ENCODE assay signal across 23 cellular contexts in genomic region chr1:247291161-247291560, GRCh38. TPM values are rescaled to one million over a fixed set of nuclear protein-coding genes. Genes with fewer than 3 reads are reported as not detected.
DNase-seq lines count a peak whose midpoint lies in the region; ATAC-seq, FAIRE-seq and TF ChIP-seq lines count a peak whose summit lies in the region.
"Had no signal": no experiment of that assay in that cellular context is flagged by ENCODE, and none has a peak within 500 bp of the region (broad histone marks: within the 10 kb centered on the region; RNA-seq: fewer than 3 reads in every experiment).

No MANE protein-coding gene starts in this region.

- no peak overlapping the region for H2AFZ ChIP-seq in H1 (ENCODE audit: low read length)
- no peak overlapping the region for H2AFZ ChIP-seq in mesenchymal stem cell (ENCODE audit: low read depth, low read length)
- H2AFZ ChIP-seq: GM23338 had no signal

- peaks cover 7 to 19% of the 10 kb centered on the region in 2 donors for H3K9me3 Mint-ChIP-seq in effector memory CD8-positive, alpha-beta T cell

- H4K91ac ChIP-seq in H1 (replicated peaks; ENCODE audit: insufficient read length, low read length) (no peak overlapping the region), mesenchymal stem cell (ENCODE audit: low read length) (no peak overlapping the region)

- ATAC-seq in effector memory CD8-positive, alpha-beta T cell (replicated peaks): no peak
- ATAC-seq: GM12878 had no signal

- H2BK120ac ChIP-seq in H1 (replicated peaks; ENCODE audit: low read depth, low read length) (no peak overlapping the region), mesenchymal stem cell (ENCODE audit: low read depth, low read length) (no peak overlapping the region)

- H2AK5ac ChIP-seq in H1 (ENCODE audit: low read depth, low read length) (no peak overlapping the region), mesenchymal stem cell (ENCODE audit: low read length, severe bottlenecking) (peak overlapping the region; percentile 26)

- no peak overlapping the region for H3K4me3 Mint-ChIP-seq in effector memory CD8-positive, alpha-beta T cell
- H3K4me3 Mint-ChIP-seq: CD4-positive, alpha-beta memory T cell; GM23338 had no signal

- POLR2A ChIA-PET in H1 (lab: Charles Lee; ENCODE audit: partially characterized antibody): no interaction called here

- H4K8ac ChIP-seq in H1 (ENCODE audit: extremely low read depth, insufficient read depth, low read length): no peak overlapping the region
- H4K8ac ChIP-seq in mesenchymal stem cell (ENCODE audit: low read length): no peak overlapping the region

- peak; percentile 10 for DNase-seq in H7
- DNase-seq in H1 (ENCODE audit: low read depth in 1 of 2, low spot score in 2 of 2): no peak
- no peak for DNase-seq in mesenchymal stem cell
- DNase-seq in testis: peak; percentile 12
- DNase-seq in effector memory CD8-positive, alpha-beta T cell: no peak
- no peak for DNase-seq in GM03348 (ENCODE audit: low spot score)
- DNase-seq in GDM1 (lab: John Stamatoyannopoulos, UW): no peak
- DNase-seq: C1 segment of cervical spinal cord; Calu3; CD4-positive, alpha-beta memory T cell; COR-L47; DMS53; DMS79 treated with DMSO at 0.1 percent for 48 hours; HCEC 1CT had no signal

- H3K4me2 ChIP-seq in H1 (ENCODE audit: insufficient read depth in 1 of 2, low read depth in 2 of 2, low read length in 2 of 2) (no peak overlapping the region), mesenchymal stem cell (ENCODE audit: low read length, poor library complexity, severe bottlenecking) (no peak overlapping the region)
- H3K4me2 ChIP-seq: GM23338 had no signal

- no peak for TF ChIP-seq EP300 in H1 (IDR thresholded peaks at IDR 0.05; ENCODE audit: borderline replicate concordance in 1 of 2, low read depth in 2 of 2, low read length in 2 of 2)

- H3K36me3 ChIP-seq in H7 (replicated peaks; ENCODE audit: control insufficient read depth, insufficient read depth, low read length) (no peaks in the 10 kb centered on the region), H1 (ENCODE audit: control insufficient read depth in 2 of 4, insufficient read depth in 4 of 4, low read length in 3 of 4) (no peaks in the 10 kb centered on the region), mesenchymal stem cell (ENCODE audit: control insufficient read depth in 1 of 2, insufficient read depth in 2 of 2, low read depth in 1 of 2, low read length in 2 of 2) (peaks cover 0 to 6% of the 10 kb centered on the region in 2 experiments), testis (ENCODE audit: low read depth, missing control alignments) (no peaks in the 10 kb centered on the region)

- no peak overlapping the region for H3K9ac ChIP-seq in H1 (replicated peaks in 1 of 4; ENCODE audit: extremely low read depth in 1 of 4, low read depth in 3 of 4, low read length in 3 of 4)
- no peak overlapping the region for H3K9ac ChIP-seq in mesenchymal stem cell (ENCODE audit: low read length)

- H3K4me3 ChIP-seq in H7 (ENCODE audit: insufficient read depth, low read depth, low read length) (no peak overlapping the region), H1 (ENCODE audit: extremely low read depth in 1 of 4, insufficient read depth in 2 of 4, low read depth in 3 of 4, low read length in 4 of 4) (no peak overlapping the region), mesenchymal stem cell (ENCODE audit: insufficient read depth in 1 of 2, low read depth in 1 of 2, low read length in 2 of 2) (no peak overlapping the region), testis (peak overlapping the region in 1 of 2 donors; percentile 35)
- H3K4me3 ChIP-seq: GM12878, GM23338 had no signal

- no peak for FAIRE-seq in H1 (lab: Jason Lieb, UNC)
- FAIRE-seq: GM12878, GM19239, H54 had no signal

- CTCF ChIA-PET in H1 (lab: Charles Lee; ENCODE audit: partially characterized antibody): interaction anchor here (1.4 kb wide), 1 partner anchor 9 kb away, joined by 3 read pairs; no protein-coding TSS in a partner anchor

- H3K27me3 ChIP-seq in H7 (ENCODE audit: control insufficient read depth, insufficient read depth, low read length) (no peaks in the 10 kb centered on the region), H1 (replicated peaks in 1 of 4; ENCODE audit: control insufficient read depth in 3 of 4, extremely low read depth in 1 of 4, insufficient read depth in 3 of 4, low read length in 3 of 4) (no peaks in the 10 kb centered on the region), mesenchymal stem cell (ENCODE audit: control insufficient read depth in 1 of 2, insufficient read depth in 1 of 2, low read length in 2 of 2) (no peaks in the 10 kb centered on the region), testis (no peaks in the 10 kb centered on the region)

- H3K56ac ChIP-seq in H1 (replicated peaks; ENCODE audit: insufficient read length, low read depth, low read length): no peak overlapping the region

- 0 out of 2 replicates have a peak overlapping the region, but pooled peaks have one; percentile 87 for H2BK12ac ChIP-seq in H1 (ENCODE audit: low read depth, low read length)
- no peak overlapping the region for H2BK12ac ChIP-seq in mesenchymal stem cell (ENCODE audit: low read length in 2 of 2)

- H3K18ac ChIP-seq in H1 (ENCODE audit: extremely low read depth, low read length) (no peak overlapping the region; the same call in 1 of the 2 replicates), mesenchymal stem cell (ENCODE audit: low read depth in 1 of 2, low read length in 2 of 2) (no peak overlapping the region)

- H3K36me3 Mint-ChIP-seq in effector memory CD8-positive, alpha-beta T cell (ENCODE audit: insufficient read depth): no peaks in the 10 kb centered on the region
- H3K36me3 Mint-ChIP-seq: CD4-positive, alpha-beta memory T cell had no signal

- H3K23ac ChIP-seq in H1 (ENCODE audit: insufficient read length): no peak overlapping the region
- H3K23ac ChIP-seq in mesenchymal stem cell (ENCODE audit: low read length in 2 of 2): no peak overlapping the region

- peaks cover 0 to 6% of the 10 kb centered on the region in 2 donors for H3K27me3 Mint-ChIP-seq in effector memory CD8-positive, alpha-beta T cell

- peaks cover 0 to 1% of the 10 kb centered on the region in 2 donors for H3K4me1 Mint-ChIP-seq in effector memory CD8-positive, alpha-beta T cell (ENCODE audit: low read depth in 2 of 2)

- H4K20me1 ChIP-seq in H1 (replicated peaks in 1 of 2; ENCODE audit: control insufficient read depth in 1 of 2, insufficient read depth in 2 of 2, low read length in 2 of 2): no peaks in the 10 kb centered on the region

- no peak for TF ChIP-seq CTCF in H1 (IDR thresholded peaks at IDR 0.05; ENCODE audit: control extremely low read depth in 1 of 3, insufficient read depth in 1 of 3, low read depth in 1 of 3, low read length in 3 of 3)
- no peak for TF ChIP-seq CTCF in testis (IDR thresholded peaks at IDR 0.05)

- no peaks in the 10 kb centered on the region; a peak in 1 of 4 replicates for H3K9me3 ChIP-seq in H1 (ENCODE audit: insufficient read depth in 2 of 2, low read depth in 1 of 2, low read length in 1 of 2)
- H3K9me3 ChIP-seq in mesenchymal stem cell (ENCODE audit: control insufficient read depth, low read length): no peaks in the 10 kb centered on the region
- H3K9me3 ChIP-seq in testis: no peaks in the 10 kb centered on the region

- no peak overlapping the region for H2BK20ac ChIP-seq in H1 (ENCODE audit: low read length)

- WGBS in H1 (ENCODE audit: extremely low coverage in 1 of 2, insufficient coverage in 1 of 2, insufficient read length in 1 of 2, insufficient replicate concordance in 2 of 2, low coverage in 1 of 2, low lambda C conversion rate in 2 of 2, missing lambda C conversion rate in 1 of 2), 2 experiments: 97% methylated on average over 9 of the region's 9 CpGs; no CpG with 5 or more reads in 1 of the 2 experiments
- WGBS in mesenchymal stem cell: 97% methylated on average over 9 of the region's 9 CpGs
- WGBS in testis, 2 donors: 49 to 86% methylated on average over 9 of the region's 9 CpGs

- TF ChIP-seq RAD21 in H1 (IDR thresholded peaks at IDR 0.05 in 1 of 2, conservative IDR thresholded peaks at IDR 0.05 in 1 of 2; ENCODE audit: low read depth in 2 of 2, low read length in 2 of 2): no peak

- H3K14ac ChIP-seq in H1 (ENCODE audit: insufficient read length) (no peak overlapping the region), mesenchymal stem cell (ENCODE audit: low read length in 2 of 2) (no peak overlapping the region)

- TF ChIP-seq POLR2A in H1 (IDR thresholded peaks at IDR 0.05; ENCODE audit: control extremely low read depth in 1 of 2, low read depth in 2 of 2, low read length in 2 of 2) (no peak), testis (IDR thresholded peaks at IDR 0.05) (no peak)

- H3K4ac ChIP-seq in H1 (replicated peaks; ENCODE audit: insufficient read length, low read depth, low read length): no peak overlapping the region
- H3K4ac ChIP-seq in mesenchymal stem cell (ENCODE audit: low read depth in 1 of 2, low read length in 2 of 2): no peak overlapping the region

- H3K27ac ChIP-seq in H1 (ENCODE audit: low read depth, low read length): no peak overlapping the region
- H3K27ac ChIP-seq in mesenchymal stem cell (ENCODE audit: low read length, poor library complexity, severe bottlenecking): no peak overlapping the region
- H3K27ac ChIP-seq in testis: no peak overlapping the region

- peak overlapping the region; percentile 35; the same call in 1 of the 2 replicates for H2BK5ac ChIP-seq in H1 (ENCODE audit: low read depth, low read length)
- H2BK5ac ChIP-seq in mesenchymal stem cell (ENCODE audit: low read depth, low read length, poor library complexity, severe bottlenecking): no peak overlapping the region

- peaks cover 2% of the 10 kb centered on the region; the same call in 1 of the 2 replicates for H3K79me1 ChIP-seq in H1 (ENCODE audit: low read depth, low read length)
- H3K79me1 ChIP-seq in mesenchymal stem cell (replicated peaks; ENCODE audit: low read length, poor library complexity, severe bottlenecking): peaks cover 2% of the 10 kb centered on the region

- intact Hi-C loops in testis (cut with DNase I; ENCODE audit: low total_unique reads): no loop called here

- no peaks in the 10 kb centered on the region for H3K79me2 ChIP-seq in H1 (ENCODE audit: control insufficient read depth in 1 of 2, insufficient read depth in 2 of 2, low read length in 2 of 2)

- H3K4me1 ChIP-seq in H1 (replicated peaks in 1 of 4; ENCODE audit: control insufficient read depth in 3 of 4, insufficient read depth in 4 of 4, low read length in 3 of 4) (peaks cover 18 to 33% (median 26%) of the 10 kb centered on the region in 4 experiments), mesenchymal stem cell (ENCODE audit: control insufficient read depth, insufficient read depth, low read depth, low read length) (peaks cover 20% of the 10 kb centered on the region), testis (no peaks in the 10 kb centered on the region)

- no peak overlapping the region for H2BK15ac ChIP-seq in H1 (ENCODE audit: low read length)
- H2BK15ac ChIP-seq in mesenchymal stem cell (ENCODE audit: low read depth, poor library complexity, severe bottlenecking): no peak overlapping the region

- no peak overlapping the region for H3K27ac Mint-ChIP-seq in effector memory CD8-positive, alpha-beta T cell
- H3K27ac Mint-ChIP-seq: CD4-positive, alpha-beta memory T cell; GM23338 had no signal

- H4K5ac ChIP-seq in H1 (ENCODE audit: insufficient read length, low read depth, low read length): no peak overlapping the region

- H3K23me2 ChIP-seq in H1 (ENCODE audit: low read depth, low read length): peaks cover 2% of the 10 kb centered on the region; the same call in 1 of the 2 replicates

RNA-seq across cellular contexts. Expression of gene VN1R5, which starts 35.3 kb away (rescaled TPM):
- total RNA-seq in H7 (2014; rRNA removed; shearing (Covaris generic)): not detected in 2 replicates
- not detected in 2 replicates for total RNA-seq in H1 (2021; fragmentation: NEBNext Ultra II Directional; extraction: Animal tissue kit (Norgen Biotek cat#: 25700))
- polyA plus RNA-seq in H1 (2011; rRNA removed) (not detected in 2 replicates), testis (ENCODE audit: insufficient read depth, low read depth, low replicate concordance) (not detected)
- polyA plus RNA-seq in H1 (2011; cell fraction: cytosol; rRNA removed): not detected
- polyA plus RNA-seq in H1 (2011; cell fraction: nucleus; rRNA removed): not detected
- not detected in 4 replicates for polyA plus RNA-seq in H1 (2012, experiment 1 of 2)
- not detected for polyA plus RNA-seq in H1 (2012, experiment 2 of 2)
- polyA plus RNA-seq in H1 (2013, experiment 1 of 2): not detected
- polyA plus RNA-seq in H1 (2013, experiment 2 of 2): not detected
- not detected in 2 replicates for polyA minus RNA-seq in H1 (2011; rRNA and poly(A)+ RNA removed)
- polyA minus RNA-seq in H1 (2011; cell fraction: cytosol; rRNA and poly(A)+ RNA removed): not detected
- not detected for polyA minus RNA-seq in H1 (2011; cell fraction: nucleus; rRNA and poly(A)+ RNA removed)
- polyA plus RNA-seq in mesenchymal stem cell (2013, experiment 1 of 2): not detected
- not detected for polyA plus RNA-seq in mesenchymal stem cell (2013, experiment 2 of 2)
- total RNA-seq in testis: not detected
- total RNA-seq: A172; A673; Calu3; CD4-positive, alpha-beta memory T cell; Daoy; G401; GM12878; GM23338 had no signal
- polyA plus RNA-seq: BJ; CD4-positive, alpha-beta memory T cell; GM12878; GM23338 had no signal

RNA-seq across cellular contexts. Expression of gene ZNF496, which starts 40.5 kb away (rescaled TPM):
- 127 and 150 TPM in 2 replicates for total RNA-seq in H7 (2014; rRNA removed; shearing (Covaris generic))
- 64.2 and 71.4 TPM in 2 replicates for total RNA-seq in H1 (2021; fragmentation: NEBNext Ultra II Directional; extraction: Animal tissue kit (Norgen Biotek cat#: 25700))
- polyA plus RNA-seq in H1 (2011; rRNA removed) (27.9 and 37.9 TPM in 2 replicates), testis (ENCODE audit: insufficient read depth, low read depth, low replicate concordance) (45.0 TPM)
- 42.8 TPM for polyA plus RNA-seq in H1 (2011; cell fraction: cytosol; rRNA removed)
- polyA plus RNA-seq in H1 (2011; cell fraction: nucleus; rRNA removed): 51.4 TPM
- polyA plus RNA-seq in H1 (2012, experiment 1 of 2): 31.0 to 41.1 TPM (median 37.4 TPM) in 4 replicates
- polyA plus RNA-seq in H1 (2012, experiment 2 of 2): 31.9 TPM
- polyA plus RNA-seq in H1 (2013, experiment 1 of 2): 25.3 TPM
- 25.6 TPM for polyA plus RNA-seq in H1 (2013, experiment 2 of 2)
- 67.6 and 73.6 TPM in 2 replicates for polyA minus RNA-seq in H1 (2011; rRNA and poly(A)+ RNA removed)
- 49.5 TPM for polyA minus RNA-seq in H1 (2011; cell fraction: cytosol; rRNA and poly(A)+ RNA removed)
- polyA minus RNA-seq in H1 (2011; cell fraction: nucleus; rRNA and poly(A)+ RNA removed): 46.4 TPM
- polyA plus RNA-seq in mesenchymal stem cell (2013, experiment 1 of 2): 12.9 TPM
- 12.9 TPM for polyA plus RNA-seq in mesenchymal stem cell (2013, experiment 2 of 2)
- total RNA-seq in testis: 10 to 100 TPM; 61.6 to 71.1 TPM

Comparison
In these comparisons a context has a peak if more than half of its experiments do, and no peak if none do; other contexts are left out.
1. DNase-seq: peak in H7 (single experiment) and testis (single experiment); none in H1 (0 of 2), mesenchymal stem cell (single experiment), effector memory CD8-positive, alpha-beta T cell (0 of 3), GM03348 (single experiment) and GDM1 (single experiment).